In the genomic region with DNA sequence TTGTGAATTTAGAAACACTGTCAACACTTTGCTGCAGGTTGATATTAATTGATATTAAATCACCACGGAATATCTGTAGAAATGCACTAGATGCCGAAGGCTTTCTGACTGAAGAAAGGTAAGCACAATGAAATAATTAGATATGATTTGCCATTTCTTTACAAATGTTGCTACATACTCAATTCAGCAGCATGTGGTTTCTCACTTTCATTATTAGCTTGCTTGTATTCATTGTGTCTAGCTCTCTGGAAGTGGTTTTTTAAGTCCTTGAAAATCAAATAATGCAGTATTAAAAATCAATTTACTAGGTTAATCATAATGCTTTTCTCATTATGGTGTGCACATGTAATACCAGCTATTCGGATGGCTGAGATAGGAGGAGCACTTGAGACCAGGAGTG, we compare ENCODE assay signal across 13 cellular contexts.
DNase-seq lines count a peak whose midpoint lies in the region; ATAC-seq and TF ChIP-seq lines count a peak whose summit lies in the region.
"Had no signal": no experiment of that assay in that cellular context is flagged by ENCODE, and none has a peak within 500 bp of the region (broad histone marks: within the 10 kb centered on the region; RNA-seq: fewer than 3 reads in every experiment).

No MANE protein-coding gene starts in this region.

- H3K36me3 ChIP-seq in prostate gland: no peaks in the 10 kb centered on the region
- H3K36me3 ChIP-seq: suprapubic skin had no signal

- no peaks in the 10 kb centered on the region for H3K36me3 Mint-ChIP-seq in natural killer cell treated with Interleukin-12 subunit alpha and Interleukin-12 subunit beta and Interleukin-15 and Interleukin-18, amount 100 ng/mL, for 72 hours
- no peaks in the 10 kb centered on the region for H3K36me3 Mint-ChIP-seq in natural killer cell
- H3K36me3 Mint-ChIP-seq in activated naive CD4-positive, alpha-beta T cell treated with anti-CD3 and anti-CD28 coated beads, Interleukin-2, amount 10 ng/mL, durations not matched to agents 7 days and 5 days: no peaks in the 10 kb centered on the region

- TF ChIP-seq POLR2A in prostate gland (IDR thresholded peaks at IDR 0.05): no peak

- peaks cover 6 to 37% of the 10 kb centered on the region in 2 donors for H3K4me1 Mint-ChIP-seq in natural killer cell treated with Interleukin-12 subunit alpha and Interleukin-12 subunit beta and Interleukin-15 and Interleukin-18, amount 100 ng/mL, for 72 hours (ENCODE audit: low read depth in 2 of 2)
- H3K4me1 Mint-ChIP-seq in natural killer cell: peaks cover 0 to 3% of the 10 kb centered on the region in 2 donors
- H3K4me1 Mint-ChIP-seq in activated naive CD4-positive, alpha-beta T cell treated with anti-CD3 and anti-CD28 coated beads, Interleukin-2, amount 10 ng/mL, durations not matched to agents 7 days and 5 days: peaks cover 1% of the 10 kb centered on the region

- intact Hi-C loops in natural killer cell (cut with micrococcal nuclease) (no loop called here), prostate gland (cut with DNase I) (no loop called here)

- peaks cover 6% of the 10 kb centered on the region for H3K9me3 Mint-ChIP-seq in natural killer cell treated with Interleukin-12 subunit alpha and Interleukin-12 subunit beta and Interleukin-15 and Interleukin-18, amount 100 ng/mL, for 72 hours
- peaks cover 0 to 5% of the 10 kb centered on the region in 2 donors for H3K9me3 Mint-ChIP-seq in natural killer cell
- no peaks in the 10 kb centered on the region for H3K9me3 Mint-ChIP-seq in activated naive CD4-positive, alpha-beta T cell treated with anti-CD3 and anti-CD28 coated beads, Interleukin-2, amount 10 ng/mL, durations not matched to agents 7 days and 5 days

- H3K4me3 Mint-ChIP-seq in natural killer cell treated with Interleukin-12 subunit alpha and Interleukin-12 subunit beta and Interleukin-15 and Interleukin-18, amount 100 ng/mL, for 72 hours: peak overlapping the region; percentile 11
- H3K4me3 Mint-ChIP-seq in natural killer cell: no peak overlapping the region
- no peak overlapping the region for H3K4me3 Mint-ChIP-seq in activated naive CD4-positive, alpha-beta T cell treated with anti-CD3 and anti-CD28 coated beads, Interleukin-2, amount 10 ng/mL, durations not matched to agents 7 days and 5 days

- H3K9me3 ChIP-seq in prostate gland: no peaks in the 10 kb centered on the region
- H3K9me3 ChIP-seq: Caco-2, suprapubic skin had no signal

- no peak for TF ChIP-seq CTCF in natural killer cell (IDR thresholded peaks at IDR 0.05)
- TF ChIP-seq CTCF in prostate gland (IDR thresholded peaks at IDR 0.05): no peak

- peak in 1 of 2 donors; percentile 69 for ATAC-seq in natural killer cell treated with Interleukin-12 subunit alpha and Interleukin-12 subunit beta and Interleukin-15 and Interleukin-18, amount 100 ng/mL, for 72 hours
- no peak for ATAC-seq in natural killer cell
- ATAC-seq in HG02571 (IDR thresholded peaks at IDR 0.05; ENCODE audit: unreplicated experiment): peak; percentile 34
- ATAC-seq in HG03280 (IDR thresholded peaks at IDR 0.05; ENCODE audit: unreplicated experiment): peak; percentile 33

- no peak overlapping the region for H3K27ac Mint-ChIP-seq in natural killer cell treated with Interleukin-12 subunit alpha and Interleukin-12 subunit beta and Interleukin-15 and Interleukin-18, amount 100 ng/mL, for 72 hours
- H3K27ac Mint-ChIP-seq in natural killer cell: no peak overlapping the region
- no peak overlapping the region for H3K27ac Mint-ChIP-seq in activated naive CD4-positive, alpha-beta T cell treated with anti-CD3 and anti-CD28 coated beads, Interleukin-2, amount 10 ng/mL, durations not matched to agents 7 days and 5 days

- WGBS in prostate gland: 95% methylated on average over 3 of the region's 3 CpGs

- no peak overlapping the region for H3K27ac ChIP-seq in prostate gland
- H3K27ac ChIP-seq: dorsolateral prefrontal cortex, suprapubic skin had no signal

- peaks cover 0 to 2% of the 10 kb centered on the region in 2 donors for H3K27me3 Mint-ChIP-seq in natural killer cell treated with Interleukin-12 subunit alpha and Interleukin-12 subunit beta and Interleukin-15 and Interleukin-18, amount 100 ng/mL, for 72 hours
- H3K27me3 Mint-ChIP-seq in natural killer cell (ENCODE audit: low read depth in 2 of 2): peaks cover 0 to 2% of the 10 kb centered on the region in 2 donors
- H3K27me3 Mint-ChIP-seq in activated naive CD4-positive, alpha-beta T cell treated with anti-CD3 and anti-CD28 coated beads, Interleukin-2, amount 10 ng/mL, durations not matched to agents 7 days and 5 days: peaks cover 4% of the 10 kb centered on the region

- CTCF ChIA-PET in activated naive CD4-positive, alpha-beta T cell treated with anti-CD3 and anti-CD28 coated beads, Interleukin-2, amount 10 ng/mL, durations not matched to agents 7 days and 5 days (lab: Charles Lee): no interaction called here

- H3K27me3 ChIP-seq in prostate gland (replicated peaks; ENCODE audit: insufficient read depth): no peaks in the 10 kb centered on the region
- H3K27me3 ChIP-seq: dorsolateral prefrontal cortex, suprapubic skin had no signal

- no peak overlapping the region for H3K4me3 ChIP-seq in prostate gland
- H3K4me3 ChIP-seq: dorsolateral prefrontal cortex, suprapubic skin had no signal

- H3K4me1 ChIP-seq in prostate gland (replicated peaks): no peaks in the 10 kb centered on the region

- DNase-seq in natural killer cell treated with Interleukin-12 subunit alpha and Interleukin-12 subunit beta and Interleukin-15 and Interleukin-18, amount 100 ng/mL, for 72 hours (ENCODE audit: low spot score): no peak
- DNase-seq in natural killer cell (no peak), prostate gland (ENCODE audit: low spot score) (no peak), H4 (ENCODE audit: low spot score) (no peak)
- no peak for DNase-seq in activated naive CD4-positive, alpha-beta T cell treated with anti-CD3 and anti-CD28 coated beads, Interleukin-2, amount 10 ng/mL, durations not matched to agents 7 days and 5 days
- no peak for DNase-seq in activated naive CD4-positive, alpha-beta T cell treated with Interleukin-2 at 50 U/mL for 16 hours
- DNase-seq: activated CD8-positive, alpha-beta memory T cell treated with anti-CD3 and anti-CD28 coated beads, Interleukin-2, amount 50 U/mL, for 48 hours; Caco-2; dorsolateral prefrontal cortex; NCI-H446 had no signal

Comparison
In these comparisons a context has a peak if more than half of its experiments do, and no peak if none do; other contexts are left out.
1. ATAC-seq: peak in HG02571 (single experiment) and HG03280 (single experiment); none in natural killer cell (0 of 3).